ENCODE assay signal across 32 cellular contexts in the genomic region with DNA sequence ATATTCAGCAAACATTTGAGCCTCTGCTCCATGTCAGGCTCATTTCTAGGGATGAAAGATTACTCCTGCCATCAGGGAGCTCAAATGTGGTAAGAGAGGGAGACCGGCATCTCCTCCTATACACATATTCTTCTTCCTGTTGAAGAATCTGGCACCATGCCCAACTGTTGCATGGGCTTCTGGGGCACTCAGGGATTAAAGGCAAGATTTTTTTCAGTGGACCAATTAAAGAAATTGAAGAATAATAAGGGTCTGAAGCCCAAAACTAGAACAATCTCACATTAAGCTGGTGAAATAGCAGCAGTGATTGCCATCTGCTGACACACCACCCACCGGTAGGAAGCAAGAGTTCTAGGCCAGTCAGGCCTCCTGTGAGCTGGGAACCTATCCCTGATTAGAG.
DNase-seq lines count a peak whose midpoint lies in the region; ATAC-seq, FAIRE-seq and TF ChIP-seq lines count a peak whose summit lies in the region.
"Had no signal": no experiment of that assay in that cellular context is flagged by ENCODE, and none has a peak within 500 bp of the region (broad histone marks: within the 10 kb centered on the region; RNA-seq: fewer than 3 reads in every experiment).

No MANE protein-coding gene starts in this region.

- no peak for ATAC-seq in GM19452 (IDR thresholded peaks at IDR 0.05; ENCODE audit: unreplicated experiment)
- no peak for ATAC-seq in pancreas
- ATAC-seq: activated CD8-positive, alpha-beta T cell treated with anti-CD3 and anti-CD28 coated beads, Interleukin-2, amount 10 ng/mL, durations not matched to agents 7 days and 5 days; left lobe of liver had no signal

- H3K27me3 Mint-ChIP-seq in mesothelial cell of epicardium (ENCODE audit: low read depth), result no peaks in the 10 kb centered on the region

- H3K4me3 ChIP-seq in HEK293 (ENCODE audit: low read depth, low read length), result no peak overlapping the region
- no peak overlapping the region for H3K4me3 ChIP-seq in pancreas
- H3K4me3 ChIP-seq: coronary artery, right atrium auricular region, suprapubic skin, upper lobe of left lung had no signal

- TF ChIP-seq CTCF in HEK293 (tag by site-specific recombination; IDR thresholded peaks at IDR 0.05), result no peak
- no peak for TF ChIP-seq CTCF in mesothelial cell of epicardium (IDR thresholded peaks at IDR 0.05; ENCODE audit: unreplicated experiment)
- no peak for TF ChIP-seq CTCF in pancreas (IDR thresholded peaks at IDR 0.05)

- no peak overlapping the region for H3K4me3 Mint-ChIP-seq in mesothelial cell of epicardium
- H3K4me3 Mint-ChIP-seq: activated CD8-positive, alpha-beta T cell treated with anti-CD3 and anti-CD28 coated beads, Interleukin-2, amount 10 ng/mL, durations not matched to agents 7 days and 5 days; activated naive CD4-positive, alpha-beta T cell treated with anti-CD3 and anti-CD28 coated beads, Interleukin-2, amount 50 U/mL, for 24 hours; CD4-positive, CD25-positive, alpha-beta regulatory T cell; immature natural killer cell; memory B cell; T-helper 2 cell treated with Interferon-gamma antibody and Interleukin-4, amounts not matched to agents 5 μg/mL and 100 μg/mL, for 36 hours had no signal

- 90 to 92% methylated on average over 2 of the region's 2 CpGs for WGBS in pancreas, 2 donors

- DNase-seq in NCI-H748 (lab: John Stamatoyannopoulos, UW; ENCODE audit: unreplicated experiment) (peak; percentile 6), NCI-H748 treated with DMSO at 0.1 percent for 48 hours (lab: John Stamatoyannopoulos, UW) (no peak), NCI-H69 (lab: John Stamatoyannopoulos, UW) (peak; percentile 46), mesothelial cell of epicardium (ENCODE audit: low spot score in 2 of 2, unreplicated experiment in 2 of 2) (no peak), pancreas (no peak), islet precursor cell (no peak)
- DNase-seq: activated CD4-positive, alpha-beta T cell treated with anti-CD3 and anti-CD28 coated beads for 1 hour; activated CD8-positive, alpha-beta T cell treated with anti-CD3 and anti-CD28 coated beads, Interleukin-2, amount 10 ng/mL, durations not matched to agents 7 days and 5 days; amygdala; CD4-positive, CD25-positive, alpha-beta regulatory T cell; effector CD8-positive, alpha-beta T cell; H7; hypothalamus; immature natural killer cell; NCI-H2029; SHP77; small intestine; stimulated activated naive CD4-positive, alpha-beta T cell; upper lobe of left lung had no signal

- FAIRE-seq in pancreas (lab: Jason Lieb, UNC), result no peak
- FAIRE-seq: A204.1, bronchial epithelial cell had no signal

- H3K36me3 Mint-ChIP-seq in mesothelial cell of epicardium, result no peaks in the 10 kb centered on the region
- H3K36me3 Mint-ChIP-seq: activated naive CD4-positive, alpha-beta T cell treated with anti-CD3 and anti-CD28 coated beads, Interleukin-2, amount 50 U/mL, for 24 hours; CD4-positive, CD25-positive, alpha-beta regulatory T cell; immature natural killer cell had no signal

- CTCF ChIA-PET in HEK293 (lab: Yijun Ruan, JAX), result interaction anchor here (1.0 kb wide), 1 partner anchor 166 kb away, joined by 3 read pairs; no protein-coding TSS in a partner anchor

- H3K4me1 Mint-ChIP-seq in mesothelial cell of epicardium, result peaks cover 55% of the 10 kb centered on the region
- H3K4me1 Mint-ChIP-seq: activated naive CD4-positive, alpha-beta T cell treated with anti-CD3 and anti-CD28 coated beads, Interleukin-2, amount 50 U/mL, for 24 hours; CD4-positive, CD25-positive, alpha-beta regulatory T cell; immature natural killer cell had no signal

- H3K9me3 Mint-ChIP-seq in mesothelial cell of epicardium, result no peaks in the 10 kb centered on the region
- H3K9me3 Mint-ChIP-seq: activated naive CD4-positive, alpha-beta T cell treated with anti-CD3 and anti-CD28 coated beads, Interleukin-2, amount 50 U/mL, for 24 hours; activated T-helper 2 cell treated with anti-CD3 and anti-CD28 coated beads, Interferon-gamma antibody, Interleukin-2, Interleukin-4, amounts not matched to agents 10 μg/mL and 5 μg/mL and 100 μg/mL, durations not matched to agents 14 hours and 24 hours and 36 hours; CD4-positive, CD25-positive, alpha-beta regulatory T cell; memory B cell; T-helper 2 cell treated with Interferon-gamma antibody and Interleukin-4, amounts not matched to agents 5 μg/mL and 100 μg/mL, for 36 hours had no signal

- H3K9me3 ChIP-seq in HEK293 (ENCODE audit: control insufficient read depth, insufficient read depth, low read depth, low read length) (no peaks in the 10 kb centered on the region), pancreas (no peaks in the 10 kb centered on the region)
- H3K9me3 ChIP-seq: right atrium auricular region, suprapubic skin, upper lobe of left lung had no signal

- H3K27me3 ChIP-seq in pancreas, result no peaks in the 10 kb centered on the region
- H3K27me3 ChIP-seq: right atrium auricular region, suprapubic skin, upper lobe of left lung had no signal

- H3K4me1 ChIP-seq in HEK293 (ENCODE audit: control insufficient read depth, insufficient read depth, low read length), result no peaks in the 10 kb centered on the region
- no peaks in the 10 kb centered on the region for H3K4me1 ChIP-seq in pancreas
- H3K4me1 ChIP-seq: right atrium auricular region had no signal

- POLR2A ChIA-PET in HEK293 (lab: Yijun Ruan, JAX), result no interaction called here

- intact Hi-C loops in pancreas (cut with DNase I), result no loop called here

- H3K27ac ChIP-seq in HEK293 (ENCODE audit: extremely low read depth, low read depth, low read length) (no peak overlapping the region), pancreas (no peak overlapping the region)
- H3K27ac ChIP-seq: coronary artery, KMS-11, right atrium auricular region, suprapubic skin, upper lobe of left lung had no signal

- H3K36me3 ChIP-seq in HEK293 (ENCODE audit: control insufficient read depth in 2 of 2, insufficient read depth in 1 of 2, low read length in 2 of 2), result no peaks in the 10 kb centered on the region
- H3K36me3 ChIP-seq in pancreas, result no peaks in the 10 kb centered on the region
- H3K36me3 ChIP-seq: right atrium auricular region, suprapubic skin, upper lobe of left lung had no signal

- peak overlapping the region; percentile 70 for H3K27ac Mint-ChIP-seq in mesothelial cell of epicardium
- H3K27ac Mint-ChIP-seq: activated CD8-positive, alpha-beta T cell treated with anti-CD3 and anti-CD28 coated beads, Interleukin-2, amount 10 ng/mL, durations not matched to agents 7 days and 5 days; activated naive CD4-positive, alpha-beta T cell treated with anti-CD3 and anti-CD28 coated beads, Interleukin-2, amount 50 U/mL, for 24 hours; activated T-helper 2 cell treated with anti-CD3 and anti-CD28 coated beads, Interferon-gamma antibody, Interleukin-2, Interleukin-4, amounts not matched to agents 10 μg/mL and 5 μg/mL and 100 μg/mL, durations not matched to agents 14 hours and 24 hours and 36 hours; CD4-positive, CD25-positive, alpha-beta regulatory T cell; immature natural killer cell; memory B cell; T-helper 2 cell treated with Interferon-gamma antibody and Interleukin-4, amounts not matched to agents 5 μg/mL and 100 μg/mL, for 36 hours had no signal

TF ChIP-seq in HEK293, 187 proteins besides CTCF, POLR2A, EP300 and RAD21 (continues in another document):
- TF ChIP-seq, protein P1, sequence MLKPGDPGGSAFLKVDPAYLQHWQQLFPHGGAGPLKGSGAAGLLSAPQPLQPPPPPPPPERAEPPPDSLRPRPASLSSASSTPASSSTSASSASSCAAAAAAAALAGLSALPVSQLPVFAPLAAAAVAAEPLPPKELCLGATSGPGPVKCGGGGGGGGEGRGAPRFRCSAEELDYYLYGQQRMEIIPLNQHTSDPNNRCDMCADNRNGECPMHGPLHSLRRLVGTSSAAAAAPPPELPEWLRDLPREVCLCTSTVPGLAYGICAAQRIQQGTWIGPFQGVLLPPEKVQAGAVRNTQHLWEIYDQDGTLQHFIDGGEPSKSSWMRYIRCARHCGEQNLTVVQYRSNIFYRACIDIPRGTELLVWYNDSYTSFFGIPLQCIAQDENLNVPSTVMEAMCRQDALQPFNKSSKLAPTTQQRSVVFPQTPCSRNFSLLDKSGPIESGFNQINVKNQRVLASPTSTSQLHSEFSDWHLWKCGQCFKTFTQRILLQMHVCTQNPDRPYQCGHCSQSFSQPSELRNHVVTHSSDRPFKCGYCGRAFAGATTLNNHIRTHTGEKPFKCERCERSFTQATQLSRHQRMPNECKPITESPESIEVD (tag by site-specific recombination; IDR thresholded peaks at IDR 0.05), result peak; percentile 70; the same call in 1 of the 2 replicates
- 0 out of 2 replicates have a peak, but pooled peaks have one; percentile 27 for TF ChIP-seq ZNF660 (tag by site-specific recombination; IDR thresholded peaks at IDR 0.05)
- TF ChIP-seq SCRT2 (tag by site-specific recombination; IDR thresholded peaks at IDR 0.05), result 0 out of 2 replicates have a peak, but pooled peaks have one; percentile 51
- TF ChIP-seq, protein P2, sequence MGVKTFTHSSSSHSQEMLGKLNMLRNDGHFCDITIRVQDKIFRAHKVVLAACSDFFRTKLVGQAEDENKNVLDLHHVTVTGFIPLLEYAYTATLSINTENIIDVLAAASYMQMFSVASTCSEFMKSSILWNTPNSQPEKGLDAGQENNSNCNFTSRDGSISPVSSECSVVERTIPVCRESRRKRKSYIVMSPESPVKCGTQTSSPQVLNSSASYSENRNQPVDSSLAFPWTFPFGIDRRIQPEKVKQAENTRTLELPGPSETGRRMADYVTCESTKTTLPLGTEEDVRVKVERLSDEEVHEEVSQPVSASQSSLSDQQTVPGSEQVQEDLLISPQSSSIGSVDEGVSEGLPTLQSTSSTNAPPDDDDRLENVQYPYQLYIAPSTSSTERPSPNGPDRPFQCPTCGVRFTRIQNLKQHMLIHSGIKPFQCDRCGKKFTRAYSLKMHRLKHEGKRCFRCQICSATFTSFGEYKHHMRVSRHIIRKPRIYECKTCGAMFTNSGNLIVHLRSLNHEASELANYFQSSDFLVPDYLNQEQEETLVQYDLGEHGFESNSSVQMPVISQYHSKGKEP (tag by site-specific recombination; IDR thresholded peaks at IDR 0.05), result peak; percentile 33; the same call in 1 of the 2 replicates

Comparison
In these comparisons a context has a peak if more than half of its experiments do, and no peak if none do; other contexts are left out.
1. DNase-seq: peak in NCI-H748 (single experiment) and NCI-H69 (single experiment); none in NCI-H748 treated with DMSO at 0.1 percent for 48 hours (single experiment), mesothelial cell of epicardium (0 of 2), pancreas (0 of 6) and islet precursor cell (single experiment).